ENCODE assay signal across 8 cellular contexts in the genomic region with DNA sequence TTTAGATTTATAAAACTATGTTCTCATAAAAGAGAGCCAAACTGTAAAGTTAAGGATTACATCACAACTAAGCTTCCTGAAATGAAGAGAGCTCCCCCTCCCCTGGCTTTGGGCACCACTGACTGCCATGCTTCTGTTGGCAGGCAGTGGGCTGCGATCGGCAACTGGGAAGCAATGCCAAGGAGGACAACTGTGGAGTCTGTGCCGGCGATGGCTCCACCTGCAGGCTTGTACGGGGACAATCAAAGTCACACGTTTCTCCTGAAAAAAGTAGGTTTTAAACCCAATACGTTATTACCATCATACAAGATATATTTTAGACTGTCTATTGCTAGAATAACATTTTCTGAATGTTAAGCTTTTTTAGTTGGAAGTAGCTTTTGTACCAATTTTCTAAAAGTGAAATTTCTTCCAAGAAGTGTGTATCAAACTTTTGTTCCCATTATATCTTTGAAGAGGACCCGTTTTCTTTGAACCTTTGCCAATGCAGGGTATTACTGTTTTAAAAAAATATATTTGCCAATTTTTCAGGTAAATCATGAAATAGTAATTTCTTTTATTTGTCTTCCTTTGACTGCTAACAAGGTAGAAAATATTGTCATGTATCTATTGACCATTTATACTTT.
A peak's percentile ranks its signal among the peaks of the same experiment; 100 is the strongest.
DNase-seq lines count a peak whose midpoint lies in the region; ATAC-seq and TF ChIP-seq lines count a peak whose summit lies in the region.

No MANE protein-coding gene starts in this region.

- H3K27me3 Mint-ChIP-seq in activated T-cell treated with anti-CD3 and anti-CD28 coated beads, Interleukin-2, amount 50 U/mL, for 4 hours (ENCODE audit: low read depth) = peaks cover 2% of the 10 kb centered on the region
- peaks cover 0 to 2% (median 0%) of the 10 kb centered on the region in 3 donors for H3K27me3 Mint-ChIP-seq in immature natural killer cell (ENCODE audit: low read depth in 3 of 3)

- no peak overlapping the region for H3K4me3 Mint-ChIP-seq in activated T-cell treated with anti-CD3 and anti-CD28 coated beads, Interleukin-2, amount 50 U/mL, for 4 hours
- H3K4me3 Mint-ChIP-seq in immature natural killer cell = no peak overlapping the region

- H3K36me3 ChIP-seq in NT2/D1 (ENCODE audit: insufficient read depth, insufficient read length, low read length) = no peaks in the 10 kb centered on the region

- no peak for ATAC-seq in activated T-cell treated with anti-CD3 and anti-CD28 coated beads, Interleukin-2, amount 50 U/mL, for 4 hours

- no peaks in the 10 kb centered on the region for H3K36me3 Mint-ChIP-seq in activated T-cell treated with anti-CD3 and anti-CD28 coated beads, Interleukin-2, amount 50 U/mL, for 4 hours (ENCODE audit: insufficient read depth)
- no peaks in the 10 kb centered on the region for H3K36me3 Mint-ChIP-seq in immature natural killer cell

- H3K27ac Mint-ChIP-seq in immature natural killer cell = no peak overlapping the region

- H3K27me3 ChIP-seq in NT2/D1 (ENCODE audit: insufficient read depth, insufficient read length) = no peaks in the 10 kb centered on the region

- no peaks in the 10 kb centered on the region for H3K4me1 ChIP-seq in NT2/D1 (ENCODE audit: insufficient read depth, insufficient read length)

- H3K4me1 Mint-ChIP-seq in activated T-cell treated with anti-CD3 and anti-CD28 coated beads, Interleukin-2, amount 50 U/mL, for 4 hours (ENCODE audit: low read depth) = no peaks in the 10 kb centered on the region
- H3K4me1 Mint-ChIP-seq in immature natural killer cell = no peaks in the 10 kb centered on the region

- H3K4me3 ChIP-seq in NT2/D1 (ENCODE audit: insufficient read length, low read depth) = no peak overlapping the region
- H3K4me3 ChIP-seq in fibroblast of pulmonary artery (replicated peaks; ENCODE audit: low read depth, low read length) = no peak overlapping the region

- no peaks in the 10 kb centered on the region for H3K9me3 ChIP-seq in NT2/D1 (ENCODE audit: insufficient read depth, low read length)

- H3K9me3 Mint-ChIP-seq in activated T-cell treated with anti-CD3 and anti-CD28 coated beads, Interleukin-2, amount 50 U/mL, for 4 hours = no peaks in the 10 kb centered on the region
- H3K9me3 Mint-ChIP-seq in immature natural killer cell = peaks cover 0 to 5% (median 0%) of the 10 kb centered on the region in 6 donors

- no peak overlapping the region for H3K9ac ChIP-seq in NT2/D1 (ENCODE audit: insufficient read length, low read depth)

- peak; percentile 51 for TF ChIP-seq CTCF in fibroblast of pulmonary artery (IDR thresholded peaks at IDR 0.05; ENCODE audit: low read length, missing control alignments)

- DNase-seq in activated T-cell treated with anti-CD3 and anti-CD28 coated beads, Interleukin-2, amount 50 U/mL, for 48 hours = peak; percentile 18 to 20
- DNase-seq in activated T-cell treated with anti-CD3 and anti-CD28 coated beads, Interleukin-2, amount 50 U/mL, for 4 hours = no peak
- DNase-seq in NT2/D1 (ENCODE audit: low read depth, low spot score) (peak; percentile 30), fibroblast of pulmonary artery (ENCODE audit: low read depth) (peak; percentile 44), renal cortical epithelial cell (ENCODE audit: low read depth) (peak; percentile 30), cerebellar nuclear complex (lab: John Stamatoyannopoulos, UW) (no peak), immature natural killer cell (no peak)
- no peak for DNase-seq in activated CD4-positive, alpha-beta T cell treated with anti-CD3 and anti-CD28 coated beads for 4 hours

Comparison
In these comparisons a context has a peak if more than half of its experiments do, and no peak if none do; other contexts are left out.
1. DNase-seq: peak in activated T-cell treated with anti-CD3 and anti-CD28 coated beads, Interleukin-2, amount 50 U/mL, for 48 hours (2 of 2), NT2/D1 (single experiment), fibroblast of pulmonary artery (single experiment) and renal cortical epithelial cell (single experiment); none in activated T-cell treated with anti-CD3 and anti-CD28 coated beads, Interleukin-2, amount 50 U/mL, for 4 hours (single experiment), cerebellar nuclear complex (0 of 2), activated CD4-positive, alpha-beta T cell treated with anti-CD3 and anti-CD28 coated beads for 4 hours (0 of 2) and immature natural killer cell (0 of 3).